ENCODE assay signal across 8 cellular contexts in genomic region chr12:54723653-54724256, GRCh38.
DNase-seq lines count a peak whose midpoint lies in the region; ATAC-seq, FAIRE-seq and TF ChIP-seq lines count a peak whose summit lies in the region.

No MANE protein-coding gene starts in this region.

- ATAC-seq in lower lobe of right lung: no peak
- no peak for ATAC-seq in sciatic nerve

- no peak overlapping the region for H2AFZ ChIP-seq in KMS-11 (ENCODE audit: low read depth)

- H3K27me3 ChIP-seq in BE2C (peaks cover 4% of the 10 kb centered on the region; the same call in 1 of the 2 replicates), KMS-11 (ENCODE audit: insufficient read depth, low read depth) (no peaks in the 10 kb centered on the region), lower lobe of right lung (ENCODE audit: low read depth) (no peaks in the 10 kb centered on the region)

- H3K4me2 ChIP-seq in KMS-11: no peak overlapping the region

- no peak overlapping the region for H3K9ac ChIP-seq in KMS-11

- H3K4me3 ChIP-seq in BE2C (ENCODE audit: low read depth, low read length) (no peak overlapping the region), KMS-11 (IDR thresholded peaks at IDR 0.05; ENCODE audit: insufficient read depth, low read depth, low read length) (no peak overlapping the region), lower lobe of right lung (no peak overlapping the region)

- peak; percentile 20 for DNase-seq in BE2C
- no peak for DNase-seq in GM12891 (ENCODE audit: insufficient read length, low spot score)
- DNase-seq in activated gamma-delta T cell treated with anti-CD3 and anti-CD28 coated beads, Interleukin-2, amount 50 U/mL, for 16 hours (ENCODE audit: low read depth): peak; percentile 8
- DNase-seq in lower lobe of right lung: no peak
- no peak for DNase-seq in NCI-H510A (lab: John Stamatoyannopoulos, UW)
- DNase-seq in sciatic nerve (ENCODE audit: low spot score): no peak
- DNase-seq in NCI-H146 treated with DMSO at 0.1 percent for 48 hours (lab: John Stamatoyannopoulos, UW; ENCODE audit: unreplicated experiment): no peak

- H3K9me3 ChIP-seq in BE2C (no peaks in the 10 kb centered on the region), lower lobe of right lung (no peaks in the 10 kb centered on the region)

- intact Hi-C loops in lower lobe of right lung (cut with DNase I): no loop called here
- intact Hi-C loops in sciatic nerve (cut with DNase I): no loop called here

- peak; percentile 78 for FAIRE-seq in GM12891 (lab: Jason Lieb, UNC)

- TF ChIP-seq POLR2A in GM12891 (IDR thresholded peaks at IDR 0.05; ENCODE audit: low read depth, low read length): no peak

- H3K27ac ChIP-seq in KMS-11 (no peak overlapping the region), lower lobe of right lung (no peak overlapping the region)

- H4K20me1 ChIP-seq in KMS-11 (ENCODE audit: insufficient read depth): no peaks in the 10 kb centered on the region

- no peaks in the 10 kb centered on the region for H3K79me2 ChIP-seq in KMS-11 (ENCODE audit: insufficient read depth, low read depth)

- H3K36me3 ChIP-seq in BE2C (no peaks in the 10 kb centered on the region), KMS-11 (ENCODE audit: insufficient read depth) (no peaks in the 10 kb centered on the region), lower lobe of right lung (no peaks in the 10 kb centered on the region)

- no peaks in the 10 kb centered on the region for H3K4me1 ChIP-seq in BE2C
- H3K4me1 ChIP-seq in KMS-11 (ENCODE audit: low read depth, poor library complexity, severe bottlenecking): no peaks in the 10 kb centered on the region
- H3K4me1 ChIP-seq in lower lobe of right lung: no peaks in the 10 kb centered on the region

- TF ChIP-seq CTCF in BE2C (IDR thresholded peaks at IDR 0.05; ENCODE audit: low read depth, low read length) (peak; percentile 74), KMS-11 (conservative IDR thresholded peaks at IDR 0.05; ENCODE audit: low read depth, low read length) (peak; percentile 91), lower lobe of right lung (IDR thresholded peaks at IDR 0.05) (peak; percentile 47)

TF ChIP-seq in GM12891, 5 proteins besides CTCF, POLR2A, EP300 and RAD21:
- TF ChIP-seq TAF1 (IDR thresholded peaks at IDR 0.05; ENCODE audit: low read depth, low read length) (no peak), SPI1 (IDR thresholded peaks at IDR 0.05; ENCODE audit: low read depth, low read length) (no peak), PAX5 (IDR thresholded peaks at IDR 0.05; ENCODE audit: insufficient read depth, low read length, severe bottlenecking) (no peak), POLR2AphosphoS5 (IDR thresholded peaks at IDR 0.05; ENCODE audit: low read depth, low read length) (no peak), POU2F2 (IDR thresholded peaks at IDR 0.05; ENCODE audit: low read depth, low read length) (no peak)

Comparison
In these comparisons a context has a peak if more than half of its experiments do, and no peak if none do; other contexts are left out.
1. DNase-seq: peak in BE2C (single experiment) and activated gamma-delta T cell treated with anti-CD3 and anti-CD28 coated beads, Interleukin-2, amount 50 U/mL, for 16 hours (single experiment); none in GM12891 (single experiment), lower lobe of right lung (single experiment), NCI-H510A (single experiment), sciatic nerve (single experiment) and NCI-H146 treated with DMSO at 0.1 percent for 48 hours (single experiment).
2. Peak in every context shown above with its lines, with median percentiles within 50 percentile points of each other: CTCF ChIP-seq.